In genomic region chr5:64722588-64722987, GRCh38 we compare ENCODE assay signal across 35 cellular contexts. TPM values are rescaled to one million over a fixed set of nuclear protein-coding genes. Genes with fewer than 3 reads are reported as not detected.
"Had no signal": no experiment of that assay in that cellular context is flagged by ENCODE, and none has a peak within 500 bp of the region (broad histone marks: within the 10 kb centered on the region; RNA-seq: fewer than 3 reads in every experiment).

No MANE protein-coding gene starts in this region.

- H3K27me3 Mint-ChIP-seq: memory B cell; naive B cell; natural killer cell treated with Interleukin-12 subunit alpha and Interleukin-12 subunit beta and Interleukin-15 and Interleukin-18, amount 100 ng/mL, for 72 hours had no signal

- ATAC-seq: foreskin keratinocyte; gastroesophageal sphincter; heart left ventricle; left ventricle myocardium superior; mucosa of descending colon; natural killer cell treated with Interleukin-12 subunit alpha and Interleukin-12 subunit beta and Interleukin-15 and Interleukin-18, amount 100 ng/mL, for 72 hours; stimulated activated effector memory CD8-positive, alpha-beta T cell treated with anti-CD3 and anti-CD28 coated beads, Interleukin-12 subunit alpha, Interleukin-12 subunit beta, amount 100 ng/mL, for 72 hours had no signal

- H3K36me3 ChIP-seq: prostate gland had no signal

- DNase-seq: cortex of kidney; foreskin keratinocyte; heart left ventricle; hippocampal formation; immature natural killer cell; left ventricle myocardium superior; mucosa of descending colon; naive B cell; nucleus accumbens; sigmoid colon; stimulated activated CD4-positive, alpha-beta T cell treated with anti-CD3 and anti-CD28 coated beads, Interleukin-2, amount 100 ng/mL, for 24 hours; stimulated activated CD4-positive, alpha-beta T cell treated with anti-CD3 and anti-CD28 coated beads, Interleukin-4, amount 100 ng/mL, for 24 hours; stimulated activated naive CD4-positive, alpha-beta T cell treated with Interleukin-2 at 50 U/mL for 16 hours; stomach; thyroid gland; trophoblast cell had no signal

- H3K4me3 ChIP-seq: esophagus muscularis mucosa, gastroesophageal sphincter, heart left ventricle, lung, mucosa of descending colon, prostate gland, right atrium auricular region, sigmoid colon, stomach, thyroid gland, vagina had no signal

- H3K4me3 Mint-ChIP-seq: immature natural killer cell; memory B cell; mesothelial cell of epicardium; naive B cell; natural killer cell treated with Interleukin-12 subunit alpha and Interleukin-12 subunit beta and Interleukin-15 and Interleukin-18, amount 100 ng/mL, for 72 hours; stimulated activated effector memory CD8-positive, alpha-beta T cell treated with anti-CD3 and anti-CD28 coated beads, Interleukin-12 subunit alpha, Interleukin-12 subunit beta, amount 100 ng/mL, for 72 hours had no signal

- H3K27ac ChIP-seq: esophagus muscularis mucosa, foreskin keratinocyte, gastroesophageal sphincter, heart left ventricle, prostate gland, right atrium auricular region, sigmoid colon, stomach, thyroid gland, vagina had no signal

- H3K27me3 ChIP-seq: esophagus muscularis mucosa, foreskin keratinocyte, gastroesophageal sphincter, heart left ventricle, right atrium auricular region, sigmoid colon, stomach, thyroid gland, vagina had no signal

- H3K9me3 Mint-ChIP-seq: immature natural killer cell; mesothelial cell of epicardium; naive B cell; natural killer cell treated with Interleukin-12 subunit alpha and Interleukin-12 subunit beta and Interleukin-15 and Interleukin-18, amount 100 ng/mL, for 72 hours; stimulated activated effector memory CD8-positive, alpha-beta T cell treated with anti-CD3 and anti-CD28 coated beads, Interleukin-12 subunit alpha, Interleukin-12 subunit beta, amount 100 ng/mL, for 72 hours had no signal

- H3K4me1 ChIP-seq: esophagus muscularis mucosa, foreskin keratinocyte, gastroesophageal sphincter, heart left ventricle, prostate gland, right atrium auricular region, sigmoid colon, stomach, thyroid gland, vagina had no signal

- H3K9me3 ChIP-seq: esophagus muscularis mucosa, gastroesophageal sphincter, heart left ventricle, mucosa of descending colon, prostate gland, right atrium auricular region, sigmoid colon, stomach, thyroid gland, vagina had no signal

- H3K27ac Mint-ChIP-seq: immature natural killer cell; memory B cell; mesothelial cell of epicardium; naive B cell; natural killer cell treated with Interleukin-12 subunit alpha and Interleukin-12 subunit beta and Interleukin-15 and Interleukin-18, amount 100 ng/mL, for 72 hours; stimulated activated effector memory CD8-positive, alpha-beta T cell treated with anti-CD3 and anti-CD28 coated beads, Interleukin-12 subunit alpha, Interleukin-12 subunit beta, amount 100 ng/mL, for 72 hours had no signal

- H3K4me1 Mint-ChIP-seq: immature natural killer cell; mesothelial cell of epicardium; naive B cell; stimulated activated effector memory CD8-positive, alpha-beta T cell treated with anti-CD3 and anti-CD28 coated beads, Interleukin-12 subunit alpha, Interleukin-12 subunit beta, amount 100 ng/mL, for 72 hours had no signal

RNA-seq across cellular contexts. Expression of gene SHISAL2B, which starts 32.3 kb away (rescaled TPM):
- total RNA-seq: dermis microvascular lymphatic vessel endothelial cell; endothelial cell of umbilical vein; epithelial cell of proximal tubule; esophagus muscularis mucosa; fibroblast of lung; foreskin keratinocyte; gastroesophageal sphincter; heart left ventricle; left ventricle myocardium superior; mesothelial cell of epicardium; mucosa of descending colon; natural killer cell treated with Interleukin-12 subunit alpha and Interleukin-12 subunit beta and Interleukin-15 and Interleukin-18, amount 100 ng/mL, for 72 hours; osteocyte; prostate gland; right atrium auricular region; sigmoid colon; skeletal muscle tissue; stomach; subcutaneous adipose tissue; thyroid gland; ureter; vagina had no signal
- polyA plus RNA-seq: endothelial cell of umbilical vein, fibroblast of lung, foreskin keratinocyte, heart left ventricle, immature natural killer cell, keratinocyte, lung, sigmoid colon, stomach had no signal
